ENCODE assay signal across 1 cellular context in genomic region chr11:132973686-132974085, GRCh38.
A peak's percentile ranks its signal among the peaks of the same experiment; 100 is the strongest.
TF ChIP-seq lines count a peak whose summit lies in the region.

No MANE protein-coding gene starts in this region.

TF ChIP-seq in WTC11, 78 proteins besides CTCF, POLR2A, EP300 and RAD21 (continued from another document):
- peak; percentile 99 for TF ChIP-seq PRDM15 (CRISPR knock-in tag; IDR thresholded peaks at IDR 0.05)
